ENCODE assay signal across 2 cellular contexts in genomic region chr12:47077206-47078085, GRCh38.
TF ChIP-seq lines count a peak whose summit lies in the region.

No MANE protein-coding gene starts in this region.

TF ChIP-seq in SK-N-SH, 30 proteins besides CTCF, POLR2A, EP300 and RAD21 (continued from another document):
- TF ChIP-seq MAX (IDR thresholded peaks at IDR 0.05; ENCODE audit: low read depth) = no peak
- no peak for TF ChIP-seq POLR2AphosphoS5 (IDR thresholded peaks at IDR 0.05; ENCODE audit: low read depth, low read length)
- TF ChIP-seq REST (IDR thresholded peaks at IDR 0.05; ENCODE audit: low read depth, low read length) = no peak
- TF ChIP-seq FOXJ3 (CRISPR knock-in tag; IDR thresholded peaks at IDR 0.05) = no peak
- no peak for TF ChIP-seq MXI1 (IDR thresholded peaks at IDR 0.05; ENCODE audit: low read depth, low read length)
- TF ChIP-seq, protein P1, sequence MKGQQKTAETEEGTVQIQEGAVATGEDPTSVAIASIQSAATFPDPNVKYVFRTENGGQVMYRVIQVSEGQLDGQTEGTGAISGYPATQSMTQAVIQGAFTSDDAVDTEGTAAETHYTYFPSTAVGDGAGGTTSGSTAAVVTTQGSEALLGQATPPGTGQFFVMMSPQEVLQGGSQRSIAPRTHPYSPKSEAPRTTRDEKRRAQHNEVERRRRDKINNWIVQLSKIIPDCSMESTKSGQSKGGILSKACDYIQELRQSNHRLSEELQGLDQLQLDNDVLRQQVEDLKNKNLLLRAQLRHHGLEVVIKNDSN (IDR thresholded peaks at IDR 0.05; ENCODE audit: borderline replicate concordance, low read depth) = no peak
- TF ChIP-seq CHD2 (IDR thresholded peaks at IDR 0.05; ENCODE audit: low read length, partially characterized antibody) = no peak
TF ChIP-seq in SK-N-SH: peak in this region for 0.

TF ChIP-seq in SK-N-SH treated with all-trans-retinoic acid at 6 μM for 48 hours, 23 proteins besides CTCF, POLR2A, EP300 and RAD21 (continued from another document):
- no peak for TF ChIP-seq ISL1 (CRISPR knock-in tag; IDR thresholded peaks at IDR 0.05)
- no peak for TF ChIP-seq RARB (CRISPR knock-in tag; IDR thresholded peaks at IDR 0.05)
